In the genomic region with DNA sequence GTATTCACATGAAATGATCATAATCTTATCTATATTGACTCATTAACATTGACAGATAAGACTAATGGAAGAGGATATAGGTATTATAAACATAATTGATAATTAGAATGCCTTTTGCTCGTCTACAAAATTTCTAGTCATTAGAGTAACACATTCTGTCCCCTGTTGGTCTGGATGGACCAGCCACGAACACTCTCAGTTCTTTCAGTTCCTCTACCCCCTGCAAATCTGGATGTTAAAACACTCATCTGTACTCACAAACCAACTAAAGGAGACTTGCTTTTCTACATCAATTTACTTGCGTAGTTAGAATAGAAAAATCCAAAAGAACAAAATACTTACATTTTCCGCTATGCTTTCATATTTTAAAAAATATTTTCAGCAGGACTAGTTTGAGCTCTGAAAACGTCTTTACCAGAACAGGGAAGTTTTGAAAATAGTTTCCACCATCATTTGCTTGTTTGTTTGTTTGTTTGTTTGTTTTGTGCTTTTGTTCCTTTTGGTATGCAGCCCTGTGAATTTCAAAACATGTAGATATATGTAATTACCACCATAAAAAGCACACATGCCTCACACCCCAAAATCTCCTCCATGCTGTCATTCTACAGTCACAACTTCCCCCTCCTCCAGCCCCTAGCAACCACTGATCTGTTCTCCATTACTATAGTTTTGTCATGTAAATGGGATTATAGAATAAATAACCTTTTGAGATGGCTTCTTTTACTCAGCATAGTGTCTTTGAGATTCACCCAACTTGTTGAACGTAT, we compare ENCODE assay signal across 21 cellular contexts.
"Had no signal": no experiment of that assay in that cellular context is flagged by ENCODE, and none has a peak within 500 bp of the region (broad histone marks: within the 10 kb centered on the region; RNA-seq: fewer than 3 reads in every experiment).

No MANE protein-coding gene starts in this region.

- DNase-seq: effector memory CD4-positive, alpha-beta T cell; esophagus squamous epithelium; foreskin fibroblast; glutamatergic neuron; kidney glomerular epithelial cell; mucosa of descending colon; naive thymus-derived CD8-positive, alpha-beta T cell; ovary; sigmoid colon; stimulated activated CD4-positive, alpha-beta T cell treated with anti-CD3 and anti-CD28 coated beads, Interleukin-2, amount 100 ng/mL, for 24 hours; stimulated activated CD4-positive, alpha-beta T cell treated with anti-CD3 and anti-CD28 coated beads, Interleukin-4, amount 100 ng/mL, for 4 hours; stimulated activated naive CD4-positive, alpha-beta T cell; stomach; substantia nigra; transverse colon had no signal

- H3K27me3 ChIP-seq: esophagus squamous epithelium, gastroesophageal sphincter, ovary, right atrium auricular region, sigmoid colon, stomach, transverse colon had no signal

- H3K27ac Mint-ChIP-seq: naive thymus-derived CD8-positive, alpha-beta T cell had no signal

- ATAC-seq: gastroesophageal sphincter; mucosa of descending colon; naive thymus-derived CD8-positive, alpha-beta T cell had no signal

- H3K36me3 ChIP-seq: esophagus squamous epithelium, gastroesophageal sphincter, ovary, right atrium auricular region, sigmoid colon, stomach, thoracic aorta, transverse colon had no signal

- H3K4me3 Mint-ChIP-seq: naive thymus-derived CD8-positive, alpha-beta T cell; neural crest cell had no signal

- H3K4me1 Mint-ChIP-seq: naive thymus-derived CD8-positive, alpha-beta T cell had no signal

- H3K27ac ChIP-seq: epithelial cell of prostate, esophagus squamous epithelium, gastroesophageal sphincter, ovary, right atrium auricular region, sigmoid colon, skin epidermis, stomach, thoracic aorta, transverse colon had no signal

- H3K36me3 Mint-ChIP-seq: naive thymus-derived CD8-positive, alpha-beta T cell had no signal

- H3K9me3 ChIP-seq: esophagus squamous epithelium, gastroesophageal sphincter, mucosa of descending colon, ovary, right atrium auricular region, sigmoid colon, stomach, thoracic aorta, transverse colon had no signal

- H3K4me3 ChIP-seq: esophagus squamous epithelium, gastroesophageal sphincter, mucosa of descending colon, ovary, right atrium auricular region, sigmoid colon, skin epidermis, stomach, thoracic aorta, transverse colon had no signal

- H3K4me1 ChIP-seq: esophagus squamous epithelium, gastroesophageal sphincter, right atrium auricular region, sigmoid colon, stomach, transverse colon had no signal
